18 cellular contexts compared by ENCODE assay signal in genomic region chr16:55655381-55655708, GRCh38. TPM values are rescaled to one million over a fixed set of nuclear protein-coding genes. Genes with fewer than 3 reads are reported as not detected.
A peak's percentile ranks its signal among the peaks of the same experiment; 100 is the strongest.
DNase-seq lines count a peak whose midpoint lies in the region; ATAC-seq and TF ChIP-seq lines count a peak whose summit lies in the region.
"Had no signal": no experiment of that assay in that cellular context is flagged by ENCODE, and none has a peak within 500 bp of the region (broad histone marks: within the 10 kb centered on the region; RNA-seq: fewer than 3 reads in every experiment).

No MANE protein-coding gene starts in this region.

- H4K8ac ChIP-seq in neuronal stem cell (ENCODE audit: low read depth, low read length) = no peak overlapping the region

- no peak overlapping the region for H2BK12ac ChIP-seq in neuronal stem cell (ENCODE audit: low read length)

- H3K14ac ChIP-seq in neuronal stem cell (ENCODE audit: low read length) = no peak overlapping the region

- no peaks in the 10 kb centered on the region for H4K20me1 ChIP-seq in fibroblast of lung (ENCODE audit: control insufficient read depth, extremely low read depth, insufficient read depth, low read length)

- peak overlapping the region; percentile 41; the same call in 1 of the 2 replicates for H3K9ac ChIP-seq in ES-I3 (ENCODE audit: low read depth, low read length)
- peak overlapping the region; percentile 2 for H3K9ac ChIP-seq in fibroblast of lung (ENCODE audit: insufficient read depth, low read length)
- H3K9ac ChIP-seq in neuronal stem cell (ENCODE audit: low read depth, low read length, poor library complexity) = no peak overlapping the region
- H3K9ac ChIP-seq: KMS-11 had no signal

- ATAC-seq in RWPE2 (ENCODE audit: low read depth) = no peak
- no peak for ATAC-seq in HG03432 (IDR thresholded peaks at IDR 0.05; ENCODE audit: unreplicated experiment)
- ATAC-seq: CD8-positive, alpha-beta T cell had no signal

- H3K36me3 ChIP-seq in ES-I3 (ENCODE audit: insufficient read depth, low read length) (no peaks in the 10 kb centered on the region), RWPE2 (ENCODE audit: low read depth) (no peaks in the 10 kb centered on the region), fibroblast of lung (ENCODE audit: control insufficient read depth, insufficient read depth, low read length) (no peaks in the 10 kb centered on the region), neuronal stem cell (replicated peaks in 1 of 2; ENCODE audit: control insufficient read depth in 2 of 2, insufficient read depth in 2 of 2, low read length in 2 of 2) (no peaks in the 10 kb centered on the region)
- H3K36me3 ChIP-seq: brain microvascular endothelial cell, spleen had no signal

- H2BK15ac ChIP-seq in neuronal stem cell (ENCODE audit: low read length) = no peak overlapping the region

- no peaks in the 10 kb centered on the region for H3K4me1 ChIP-seq in ES-I3 (ENCODE audit: insufficient read depth, low read length)
- no peaks in the 10 kb centered on the region for H3K4me1 ChIP-seq in RWPE2 (ENCODE audit: insufficient read depth, poor library complexity, severe bottlenecking)
- H3K4me1 ChIP-seq in fibroblast of lung (ENCODE audit: control insufficient read depth, extremely low read depth, insufficient read depth, low read length) = no peaks in the 10 kb centered on the region
- peaks cover 0 to 2% of the 10 kb centered on the region in 2 donors for H3K4me1 ChIP-seq in neuronal stem cell (ENCODE audit: control insufficient read depth in 2 of 2, insufficient read depth in 1 of 2, low read depth in 1 of 2, low read length in 2 of 2)

- H3K4me2 ChIP-seq in fibroblast of lung (ENCODE audit: extremely low read depth, insufficient read depth, low read length) = no peak overlapping the region
- H3K4me2 ChIP-seq in neuronal stem cell (ENCODE audit: insufficient read depth, low read length, poor library complexity, severe bottlenecking) = peak overlapping the region; percentile 97
- H3K4me2 ChIP-seq: KMS-11 had no signal

- DNase-seq in RWPE2 (ENCODE audit: low spot score) (no peak), fibroblast of lung (ENCODE audit: low read depth in 2 of 2) (no peak), neuronal stem cell (ENCODE audit: low spot score) (no peak), AG08396 (ENCODE audit: low spot score) (no peak), amygdala (lab: John Stamatoyannopoulos, UW) (no peak)
- no peak for DNase-seq in activated CD8-positive, alpha-beta memory T cell treated with anti-CD3 and anti-CD28 coated beads for 24 hours
- DNase-seq: activated CD4-positive, alpha-beta T cell treated with anti-CD3 and anti-CD28 coated beads for 48 hours; brain microvascular endothelial cell; CD8-positive, alpha-beta T cell; NCI-H2029 treated with DMSO at 0.1 percent for 48 hours; spleen; stimulated activated CD4-positive, alpha-beta T cell treated with anti-CD3 and anti-CD28 coated beads, Interleukin-4, amount 100 ng/mL, for 4 hours had no signal

- H2AFZ ChIP-seq in fibroblast of lung (ENCODE audit: low read length) (no peak overlapping the region), neuronal stem cell (ENCODE audit: low read length) (no peak overlapping the region)

- H2BK120ac ChIP-seq in neuronal stem cell (ENCODE audit: low read depth, low read length) = no peak overlapping the region

- H3K23ac ChIP-seq in neuronal stem cell (ENCODE audit: low read depth, low read length, poor library complexity) = no peak overlapping the region

- H3K79me2 ChIP-seq in fibroblast of lung (ENCODE audit: control insufficient read depth, insufficient read depth, low read length) = no peaks in the 10 kb centered on the region

- no peak overlapping the region for H3K18ac ChIP-seq in neuronal stem cell (ENCODE audit: low read length)

- H3K27ac ChIP-seq in RWPE2 (ENCODE audit: poor library complexity, severe bottlenecking) (no peak overlapping the region), fibroblast of lung (ENCODE audit: insufficient read depth, low read length) (no peak overlapping the region), neuronal stem cell (replicated peaks; ENCODE audit: low read length) (no peak overlapping the region)
- H3K27ac ChIP-seq: brain microvascular endothelial cell, KMS-11, spleen had no signal

- H3K79me1 ChIP-seq in neuronal stem cell (ENCODE audit: low read depth, low read length) = no peaks in the 10 kb centered on the region

- H3K9me3 ChIP-seq in ES-I3 (ENCODE audit: control insufficient read depth, insufficient read depth, low read length) (no peaks in the 10 kb centered on the region), RWPE2 (ENCODE audit: severe bottlenecking) (no peaks in the 10 kb centered on the region), fibroblast of lung (ENCODE audit: control insufficient read depth, insufficient read depth, low read depth, low read length) (no peaks in the 10 kb centered on the region), neuronal stem cell (replicated peaks in 1 of 2; ENCODE audit: control insufficient read depth in 2 of 2, insufficient read depth in 1 of 2, low read depth in 1 of 2, low read length in 2 of 2) (peaks cover 0 to 2% of the 10 kb centered on the region in 2 donors)
- H3K9me3 ChIP-seq: spleen had no signal

- H2BK5ac ChIP-seq in neuronal stem cell (ENCODE audit: low read length) = no peak overlapping the region

- no peak overlapping the region for H4K91ac ChIP-seq in neuronal stem cell (ENCODE audit: low read depth, low read length, poor library complexity)

- WGBS in neuronal stem cell (ENCODE audit: extremely low coverage in 2 of 2, insufficient read length in 2 of 2, insufficient replicate concordance in 1 of 2), 2 donors = no CpG with 5 or more reads among the region's 12 CpGs

- no peak overlapping the region for H2AK5ac ChIP-seq in neuronal stem cell (ENCODE audit: low read depth, low read length)

- H3K27me3 ChIP-seq in RWPE2 (ENCODE audit: insufficient read depth, poor library complexity, severe bottlenecking) = peaks cover 45% of the 10 kb centered on the region
- H3K27me3 ChIP-seq in fibroblast of lung (ENCODE audit: control insufficient read depth, insufficient read depth, low read length) = peaks cover 35% of the 10 kb centered on the region
- H3K27me3 ChIP-seq in neuronal stem cell (ENCODE audit: control insufficient read depth in 3 of 3, insufficient read depth in 3 of 3, low read depth in 1 of 3, low read length in 3 of 3) = peaks cover 17 to 92% (median 58%) of the 10 kb centered on the region in 3 experiments

- H3K4ac ChIP-seq in neuronal stem cell (ENCODE audit: low read length) = no peak overlapping the region

- TF ChIP-seq CTCF in RWPE2 (IDR thresholded peaks at IDR 0.05; ENCODE audit: poor library complexity, severe bottlenecking) = no peak
- no peak for TF ChIP-seq CTCF in fibroblast of lung (conservative IDR thresholded peaks at IDR 0.05 in 1 of 2, IDR thresholded peaks at IDR 0.05 in 1 of 2; ENCODE audit: low read depth in 1 of 2, low read length in 2 of 2)

- H3K4me3 ChIP-seq in RWPE2 (ENCODE audit: severe bottlenecking) (peak overlapping the region; percentile 23), fibroblast of lung (replicated peaks in 1 of 4; ENCODE audit: control extremely low read depth in 1 of 4, insufficient read depth in 1 of 4, low read depth in 3 of 4, low read length in 4 of 4) (no peak overlapping the region), neuronal stem cell (ENCODE audit: low read length in 2 of 2) (no peak overlapping the region)

RNA-seq across cellular contexts. Expression of gene SLC6A2, which starts 0.4 kb away (rescaled TPM):
- total RNA-seq in fibroblast of lung = not detected in 2 replicates
- not detected in 2 replicates for polyA plus RNA-seq in fibroblast of lung
- polyA plus RNA-seq in fibroblast of lung (2012) = not detected in 2 replicates
- polyA minus RNA-seq in fibroblast of lung (ENCODE audit: low replicate concordance) = not detected in 2 replicates
- polyA plus RNA-seq in neuronal stem cell (2013, experiment 1 of 2) = not detected
- not detected for polyA plus RNA-seq in neuronal stem cell (2013, experiment 2 of 2)
- total RNA-seq: activated T-helper 2 cell treated with anti-CD3 and anti-CD28 coated beads, Interferon-gamma antibody, Interleukin-2, Interleukin-4, amounts not matched to agents 10 μg/mL and 5 μg/mL and 100 μg/mL, durations not matched to agents 14 hours and 24 hours and 36 hours; CD8-positive, alpha-beta T cell; NCI-H460; progenitor cell of endocrine pancreas; spleen had no signal
- polyA plus RNA-seq: spleen had no signal
